ENCODE assay signal across 18 cellular contexts in the genomic region with DNA sequence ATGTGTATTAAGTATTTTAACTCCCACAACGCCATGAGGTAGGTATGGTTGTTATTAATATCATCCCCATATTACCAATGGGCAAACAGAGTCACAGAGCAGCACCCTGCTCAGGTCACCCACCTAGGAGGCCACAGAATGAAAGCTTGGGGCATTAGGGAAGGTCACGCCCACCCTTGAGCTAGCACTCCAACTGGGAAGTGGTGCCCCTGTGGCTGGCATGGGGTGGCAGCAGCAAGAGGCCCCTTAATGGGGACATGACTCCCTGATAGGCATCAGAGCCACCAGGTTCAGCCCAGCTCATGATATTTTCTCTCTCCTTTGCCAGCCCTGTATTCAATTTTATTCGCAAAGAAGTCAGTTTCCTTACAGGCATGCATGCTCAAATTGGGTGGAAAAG.
"Had no signal": no experiment of that assay in that cellular context is flagged by ENCODE, and none has a peak within 500 bp of the region (broad histone marks: within the 10 kb centered on the region; RNA-seq: fewer than 3 reads in every experiment).

No MANE protein-coding gene starts in this region.

- H3K27me3 ChIP-seq: neutrophil had no signal

- H3K4me3 Mint-ChIP-seq: activated CD8-positive, alpha-beta T cell treated with anti-CD3 and anti-CD28 coated beads for 36 hours; activated naive CD8-positive, alpha-beta T cell treated with anti-CD3 and anti-CD28 coated beads for 36 hours; activated T-cell treated with anti-CD3 and anti-CD28 coated beads, Interleukin-2, amount 50 U/mL, for 72 hours; naive B cell; stimulated activated naive CD8-positive, alpha-beta T cell treated with anti-CD3 and anti-CD28 coated beads, Interleukin-15, amount 100 ng/mL, for 72 hours; type B pancreatic cell had no signal

- H3K27ac ChIP-seq: esophagus squamous epithelium, neutrophil, parathyroid adenoma, SK-N-MC had no signal

- H3K27me3 Mint-ChIP-seq: activated CD8-positive, alpha-beta T cell treated with anti-CD3 and anti-CD28 coated beads for 36 hours; activated naive CD8-positive, alpha-beta T cell treated with anti-CD3 and anti-CD28 coated beads for 36 hours had no signal

- DNase-seq: activated CD4-positive, alpha-beta T cell treated with anti-CD3 and anti-CD28 coated beads for 48 hours; activated naive CD8-positive, alpha-beta T cell treated with anti-CD3 and anti-CD28 coated beads for 36 hours; activated T-cell treated with anti-CD3 and anti-CD28 coated beads, Interleukin-2, amount 50 U/mL, for 72 hours; amniotic stem cell; dermis blood vessel endothelial cell; effector memory CD4-positive, alpha-beta T cell; esophagus squamous epithelium; mammary epithelial cell; naive B cell; SHP77; stimulated activated CD4-positive, alpha-beta T cell treated with anti-CD3 and anti-CD28 coated beads, Interleukin-15, amount 100 ng/mL, for 24 hours; stimulated activated CD4-positive, alpha-beta T cell treated with anti-CD3 and anti-CD28 coated beads, Interleukin-2, amount 100 ng/mL, for 48 hours; stimulated activated naive CD8-positive, alpha-beta T cell treated with anti-CD3 and anti-CD28 coated beads, Interleukin-15, amount 100 ng/mL, for 72 hours had no signal

- H3K36me3 ChIP-seq: esophagus squamous epithelium, neutrophil had no signal

- H3K9me3 ChIP-seq: esophagus squamous epithelium, neutrophil had no signal

- H3K4me1 ChIP-seq: esophagus squamous epithelium, parathyroid adenoma had no signal

- H3K9me3 Mint-ChIP-seq: activated CD8-positive, alpha-beta T cell treated with anti-CD3 and anti-CD28 coated beads for 36 hours; activated naive CD8-positive, alpha-beta T cell treated with anti-CD3 and anti-CD28 coated beads for 36 hours; naive B cell; stimulated activated naive CD8-positive, alpha-beta T cell treated with anti-CD3 and anti-CD28 coated beads, Interleukin-15, amount 100 ng/mL, for 72 hours; type B pancreatic cell had no signal

- ATAC-seq: activated CD8-positive, alpha-beta T cell treated with anti-CD3 and anti-CD28 coated beads for 36 hours; activated T-cell treated with anti-CD3 and anti-CD28 coated beads, Interleukin-2, amount 50 U/mL, for 72 hours had no signal

- H3K27ac Mint-ChIP-seq: activated CD8-positive, alpha-beta T cell treated with anti-CD3 and anti-CD28 coated beads for 36 hours; activated naive CD8-positive, alpha-beta T cell treated with anti-CD3 and anti-CD28 coated beads for 36 hours; activated T-cell treated with anti-CD3 and anti-CD28 coated beads, Interleukin-2, amount 50 U/mL, for 72 hours; type B pancreatic cell had no signal

- H3K36me3 Mint-ChIP-seq: activated naive CD8-positive, alpha-beta T cell treated with anti-CD3 and anti-CD28 coated beads for 36 hours; naive B cell; type B pancreatic cell had no signal

- H3K4me1 Mint-ChIP-seq: naive B cell had no signal

- H3K4me3 ChIP-seq: esophagus squamous epithelium, SK-N-MC had no signal
